ENCODE assay signal across 1 cellular context in genomic region chr19:34999498-35000337, GRCh38.
TF ChIP-seq lines count a peak whose summit lies in the region.

TSS of gene GRAMD1A (plus strand) at chr19:35000323. CDS start at chr19:35000479, 156 bp downstream.

TF ChIP-seq in HepG2, 621 proteins besides CTCF, POLR2A, EP300 and RAD21 (continued from another document and continues in another):
- TF ChIP-seq, protein P1, sequence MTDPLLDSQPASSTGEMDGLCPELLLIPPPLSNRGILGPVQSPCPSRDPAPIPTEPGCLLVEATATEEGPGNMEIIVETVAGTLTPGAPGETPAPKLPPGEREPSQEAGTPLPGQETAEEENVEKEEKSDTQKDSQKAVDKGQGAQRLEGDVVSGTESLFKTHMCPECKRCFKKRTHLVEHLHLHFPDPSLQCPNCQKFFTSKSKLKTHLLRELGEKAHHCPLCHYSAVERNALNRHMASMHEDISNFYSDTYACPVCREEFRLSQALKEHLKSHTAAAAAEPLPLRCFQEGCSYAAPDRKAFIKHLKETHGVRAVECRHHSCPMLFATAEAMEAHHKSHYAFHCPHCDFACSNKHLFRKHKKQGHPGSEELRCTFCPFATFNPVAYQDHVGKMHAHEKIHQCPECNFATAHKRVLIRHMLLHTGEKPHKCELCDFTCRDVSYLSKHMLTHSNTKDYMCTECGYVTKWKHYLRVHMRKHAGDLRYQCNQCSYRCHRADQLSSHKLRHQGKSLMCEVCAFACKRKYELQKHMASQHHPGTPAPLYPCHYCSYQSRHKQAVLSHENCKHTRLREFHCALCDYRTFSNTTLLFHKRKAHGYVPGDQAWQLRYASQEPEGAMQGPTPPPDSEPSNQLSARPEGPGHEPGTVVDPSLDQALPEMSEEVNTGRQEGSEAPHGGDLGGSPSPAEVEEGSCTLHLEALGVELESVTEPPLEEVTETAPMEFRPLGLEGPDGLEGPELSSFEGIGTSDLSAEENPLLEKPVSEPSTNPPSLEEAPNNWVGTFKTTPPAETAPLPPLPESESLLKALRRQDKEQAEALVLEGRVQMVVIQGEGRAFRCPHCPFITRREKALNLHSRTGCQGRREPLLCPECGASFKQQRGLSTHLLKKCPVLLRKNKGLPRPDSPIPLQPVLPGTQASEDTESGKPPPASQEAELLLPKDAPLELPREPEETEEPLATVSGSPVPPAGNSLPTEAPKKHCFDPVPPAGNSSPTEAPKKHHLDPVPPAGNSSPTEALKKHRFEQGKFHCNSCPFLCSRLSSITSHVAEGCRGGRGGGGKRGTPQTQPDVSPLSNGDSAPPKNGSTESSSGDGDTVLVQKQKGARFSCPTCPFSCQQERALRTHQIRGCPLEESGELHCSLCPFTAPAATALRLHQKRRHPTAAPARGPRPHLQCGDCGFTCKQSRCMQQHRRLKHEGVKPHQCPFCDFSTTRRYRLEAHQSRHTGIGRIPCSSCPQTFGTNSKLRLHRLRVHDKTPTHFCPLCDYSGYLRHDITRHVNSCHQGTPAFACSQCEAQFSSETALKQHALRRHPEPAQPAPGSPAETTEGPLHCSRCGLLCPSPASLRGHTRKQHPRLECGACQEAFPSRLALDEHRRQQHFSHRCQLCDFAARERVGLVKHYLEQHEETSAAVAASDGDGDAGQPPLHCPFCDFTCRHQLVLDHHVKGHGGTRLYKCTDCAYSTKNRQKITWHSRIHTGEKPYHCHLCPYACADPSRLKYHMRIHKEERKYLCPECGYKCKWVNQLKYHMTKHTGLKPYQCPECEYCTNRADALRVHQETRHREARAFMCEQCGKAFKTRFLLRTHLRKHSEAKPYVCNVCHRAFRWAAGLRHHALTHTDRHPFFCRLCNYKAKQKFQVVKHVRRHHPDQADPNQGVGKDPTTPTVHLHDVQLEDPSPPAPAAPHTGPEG (CRISPR knock-in tag; IDR thresholded peaks at IDR 0.05) = no peak
- TF ChIP-seq TAF1 (CRISPR knock-in tag; IDR thresholded peaks at IDR 0.05) = peak; percentile 60
- no peak for TF ChIP-seq DBP (CRISPR knock-in tag; IDR thresholded peaks at IDR 0.05; ENCODE audit: not compliant biosample characterization)
- no peak for TF ChIP-seq KLF15 (CRISPR knock-in tag; IDR thresholded peaks at IDR 0.05; ENCODE audit: borderline replicate concordance)
- TF ChIP-seq, protein P2, sequence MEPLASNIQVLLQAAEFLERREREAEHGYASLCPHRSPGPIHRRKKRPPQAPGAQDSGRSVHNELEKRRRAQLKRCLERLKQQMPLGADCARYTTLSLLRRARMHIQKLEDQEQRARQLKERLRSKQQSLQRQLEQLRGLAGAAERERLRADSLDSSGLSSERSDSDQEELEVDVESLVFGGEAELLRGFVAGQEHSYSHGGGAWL (CRISPR knock-in tag; IDR thresholded peaks at IDR 0.05) = no peak; the same call in 1 of the 2 replicates
- no peak for TF ChIP-seq ZFP1 (CRISPR knock-in tag; IDR thresholded peaks at IDR 0.05)
- no peak for TF ChIP-seq ZNF17 (CRISPR knock-in tag; IDR thresholded peaks at IDR 0.05)
- peak; percentile 76; the same call in 1 of the 2 replicates for TF ChIP-seq ZC3H4 (CRISPR knock-in tag; IDR thresholded peaks at IDR 0.05; ENCODE audit: borderline replicate concordance)
- no peak for TF ChIP-seq FOXK2 (IDR thresholded peaks at IDR 0.05)
- TF ChIP-seq ZBTB46 (CRISPR knock-in tag; IDR thresholded peaks at IDR 0.05; ENCODE audit: borderline replicate concordance) = no peak
- TF ChIP-seq MAFK (conservative IDR thresholded peaks at IDR 0.05 in 1 of 2, IDR thresholded peaks at IDR 0.05 in 1 of 2; ENCODE audit: low read length in 2 of 2) = no peak
- TF ChIP-seq U2AF2 (IDR thresholded peaks at IDR 0.05; ENCODE audit: low read depth, low read length) = no peak
- TF ChIP-seq NRL (CRISPR knock-in tag; IDR thresholded peaks at IDR 0.05; ENCODE audit: borderline replicate concordance) = no peak
- TF ChIP-seq RCOR2 (CRISPR knock-in tag; IDR thresholded peaks at IDR 0.05) = no peak
- no peak for TF ChIP-seq ELF4 (CRISPR knock-in tag; IDR thresholded peaks at IDR 0.05; ENCODE audit: borderline replicate concordance)
- no peak for TF ChIP-seq DR1 (CRISPR knock-in tag; IDR thresholded peaks at IDR 0.05)
- TF ChIP-seq SRSF1 (optimal IDR thresholded peaks at IDR 0.05; ENCODE audit: low read depth, low read length) = no peak
- TF ChIP-seq, protein P3, sequence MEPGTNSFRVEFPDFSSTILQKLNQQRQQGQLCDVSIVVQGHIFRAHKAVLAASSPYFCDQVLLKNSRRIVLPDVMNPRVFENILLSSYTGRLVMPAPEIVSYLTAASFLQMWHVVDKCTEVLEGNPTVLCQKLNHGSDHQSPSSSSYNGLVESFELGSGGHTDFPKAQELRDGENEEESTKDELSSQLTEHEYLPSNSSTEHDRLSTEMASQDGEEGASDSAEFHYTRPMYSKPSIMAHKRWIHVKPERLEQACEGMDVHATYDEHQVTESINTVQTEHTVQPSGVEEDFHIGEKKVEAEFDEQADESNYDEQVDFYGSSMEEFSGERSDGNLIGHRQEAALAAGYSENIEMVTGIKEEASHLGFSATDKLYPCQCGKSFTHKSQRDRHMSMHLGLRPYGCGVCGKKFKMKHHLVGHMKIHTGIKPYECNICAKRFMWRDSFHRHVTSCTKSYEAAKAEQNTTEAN (CRISPR knock-in tag; conservative IDR thresholded peaks at IDR 0.05) = no peak
- no peak for TF ChIP-seq ESRRA (CRISPR knock-in tag; IDR thresholded peaks at IDR 0.05; ENCODE audit: low read depth)
- 0 out of 2 replicates have a peak, but pooled peaks have one; percentile 41 for TF ChIP-seq KDM2A (CRISPR knock-in tag; IDR thresholded peaks at IDR 0.05; ENCODE audit: borderline replicate concordance, low read depth)
- TF ChIP-seq, protein P4, sequence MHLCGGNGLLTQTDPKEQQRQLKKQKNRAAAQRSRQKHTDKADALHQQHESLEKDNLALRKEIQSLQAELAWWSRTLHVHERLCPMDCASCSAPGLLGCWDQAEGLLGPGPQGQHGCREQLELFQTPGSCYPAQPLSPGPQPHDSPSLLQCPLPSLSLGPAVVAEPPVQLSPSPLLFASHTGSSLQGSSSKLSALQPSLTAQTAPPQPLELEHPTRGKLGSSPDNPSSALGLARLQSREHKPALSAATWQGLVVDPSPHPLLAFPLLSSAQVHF (CRISPR knock-in tag; IDR thresholded peaks at IDR 0.05) = no peak
- no peak for TF ChIP-seq SMARCC2 (IDR thresholded peaks at IDR 0.05)
- 0 out of 2 replicates have a peak, but pooled peaks have one; percentile 34 for TF ChIP-seq ARID2 (CRISPR knock-in tag; IDR thresholded peaks at IDR 0.05; ENCODE audit: borderline replicate concordance)
- TF ChIP-seq SNAI1 (CRISPR knock-in tag; IDR thresholded peaks at IDR 0.05; ENCODE audit: borderline replicate concordance) = no peak
- TF ChIP-seq ZKSCAN8 (CRISPR knock-in tag; IDR thresholded peaks at IDR 0.05; ENCODE audit: borderline replicate concordance) = no peak
- peak; percentile 23; the same call in 1 of the 2 replicates for TF ChIP-seq KAT8 (CRISPR knock-in tag; IDR thresholded peaks at IDR 0.05)
- TF ChIP-seq NFRKB (IDR thresholded peaks at IDR 0.05) = no peak
- 0 out of 2 replicates have a peak, but pooled peaks have one; percentile 25 for TF ChIP-seq AHR (CRISPR knock-in tag; IDR thresholded peaks at IDR 0.05)
- peak; percentile 60 for TF ChIP-seq HDAC1 (CRISPR knock-in tag; IDR thresholded peaks at IDR 0.05)
- no peak for TF ChIP-seq ZNF33A (CRISPR knock-in tag; IDR thresholded peaks at IDR 0.05; ENCODE audit: borderline replicate concordance)
- no peak for TF ChIP-seq ZNF652 (CRISPR knock-in tag; IDR thresholded peaks at IDR 0.05; ENCODE audit: borderline replicate concordance, low read depth)
- TF ChIP-seq ZSCAN22 (CRISPR knock-in tag; IDR thresholded peaks at IDR 0.05) = no peak
- TF ChIP-seq, protein P5, sequence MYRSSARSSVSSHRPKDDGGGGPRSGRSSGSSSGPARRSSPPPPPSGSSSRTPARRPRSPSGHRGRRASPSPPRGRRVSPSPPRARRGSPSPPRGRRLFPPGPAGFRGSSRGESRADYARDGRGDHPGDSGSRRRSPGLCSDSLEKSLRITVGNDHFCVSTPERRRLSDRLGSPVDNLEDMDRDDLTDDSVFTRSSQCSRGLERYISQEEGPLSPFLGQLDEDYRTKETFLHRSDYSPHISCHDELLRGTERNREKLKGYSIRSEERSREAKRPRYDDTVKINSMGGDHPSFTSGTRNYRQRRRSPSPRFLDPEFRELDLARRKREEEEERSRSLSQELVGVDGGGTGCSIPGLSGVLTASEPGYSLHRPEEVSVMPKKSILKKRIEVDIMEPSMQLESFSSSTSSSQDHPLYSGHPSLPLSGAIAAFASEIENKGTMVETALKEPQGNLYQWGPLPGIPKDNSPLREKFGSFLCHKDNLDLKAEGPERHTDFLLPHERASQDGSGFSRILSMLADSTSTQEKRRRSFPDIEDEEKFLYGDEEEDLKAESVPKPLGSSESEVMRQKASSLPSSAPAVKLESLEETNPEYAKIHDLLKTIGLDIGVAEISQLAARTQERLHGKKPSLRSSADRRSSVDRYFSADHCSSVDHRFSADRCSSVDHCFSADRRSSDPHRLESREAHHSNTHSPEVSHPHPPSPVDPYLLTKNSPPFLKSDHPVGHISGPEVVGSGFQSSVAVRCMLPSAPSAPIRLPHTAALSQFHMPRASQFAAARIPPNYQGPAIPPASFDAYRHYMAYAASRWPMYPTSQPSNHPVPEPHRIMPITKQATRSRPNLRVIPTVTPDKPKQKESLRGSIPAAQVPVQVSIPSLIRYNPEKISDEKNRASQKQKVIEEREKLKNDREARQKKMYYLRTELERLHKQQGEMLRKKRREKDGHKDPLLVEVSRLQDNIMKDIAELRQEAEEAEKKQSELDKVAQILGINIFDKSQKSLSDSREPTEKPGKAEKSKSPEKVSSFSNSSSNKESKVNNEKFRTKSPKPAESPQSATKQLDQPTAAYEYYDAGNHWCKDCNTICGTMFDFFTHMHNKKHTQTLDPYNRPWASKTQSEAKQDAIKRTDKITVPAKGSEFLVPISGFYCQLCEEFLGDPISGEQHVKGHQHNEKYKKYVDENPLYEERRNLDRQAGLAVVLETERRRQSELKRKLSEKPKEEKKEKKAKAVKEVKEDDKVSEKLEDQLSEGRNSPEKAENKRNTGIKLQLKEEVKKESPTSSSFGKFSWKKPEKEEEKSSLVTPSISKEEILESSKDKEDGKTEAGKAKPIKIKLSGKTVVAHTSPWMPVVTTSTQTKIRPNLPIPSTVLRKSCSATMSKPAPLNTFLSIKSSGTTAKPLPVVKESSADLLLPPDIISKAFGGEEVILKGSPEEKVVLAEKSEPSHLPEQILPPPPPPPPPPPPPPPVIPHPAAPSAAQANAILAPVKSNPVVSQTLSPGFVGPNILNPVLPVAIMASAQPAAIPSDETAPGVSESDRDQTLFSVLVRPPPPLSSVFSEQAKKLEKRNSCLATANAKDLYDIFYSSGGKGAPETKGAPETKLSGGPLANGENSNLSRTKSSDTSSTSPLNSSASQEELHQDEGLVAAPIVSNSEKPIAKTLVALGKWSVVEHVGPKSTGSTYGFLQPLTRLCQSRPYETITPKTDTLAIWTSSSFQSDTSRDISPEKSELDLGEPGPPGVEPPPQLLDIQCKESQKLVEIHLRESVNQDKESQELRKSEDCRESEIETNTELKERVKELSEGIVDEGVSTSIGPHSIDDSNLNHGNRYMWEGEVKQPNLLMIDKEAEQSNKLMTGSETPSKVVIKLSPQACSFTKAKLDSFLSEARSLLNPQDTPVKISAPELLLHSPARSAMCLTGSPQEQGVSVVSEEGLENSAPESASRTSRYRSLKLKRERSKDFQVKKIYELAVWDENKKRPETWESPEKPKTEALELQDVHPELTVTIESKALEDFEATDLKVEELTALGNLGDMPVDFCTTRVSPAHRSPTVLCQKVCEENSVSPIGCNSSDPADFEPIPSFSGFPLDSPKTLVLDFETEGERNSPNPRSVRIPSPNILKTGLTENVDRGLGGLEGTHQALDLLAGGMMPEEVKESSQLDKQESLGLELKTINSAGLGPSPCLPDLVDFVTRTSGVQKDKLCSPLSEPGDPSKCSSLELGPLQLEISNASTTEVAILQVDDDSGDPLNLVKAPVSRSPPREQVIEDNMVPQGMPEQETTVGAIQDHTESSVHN (CRISPR knock-in tag; IDR thresholded peaks at IDR 0.05) = no peak
- TF ChIP-seq, protein P6, sequence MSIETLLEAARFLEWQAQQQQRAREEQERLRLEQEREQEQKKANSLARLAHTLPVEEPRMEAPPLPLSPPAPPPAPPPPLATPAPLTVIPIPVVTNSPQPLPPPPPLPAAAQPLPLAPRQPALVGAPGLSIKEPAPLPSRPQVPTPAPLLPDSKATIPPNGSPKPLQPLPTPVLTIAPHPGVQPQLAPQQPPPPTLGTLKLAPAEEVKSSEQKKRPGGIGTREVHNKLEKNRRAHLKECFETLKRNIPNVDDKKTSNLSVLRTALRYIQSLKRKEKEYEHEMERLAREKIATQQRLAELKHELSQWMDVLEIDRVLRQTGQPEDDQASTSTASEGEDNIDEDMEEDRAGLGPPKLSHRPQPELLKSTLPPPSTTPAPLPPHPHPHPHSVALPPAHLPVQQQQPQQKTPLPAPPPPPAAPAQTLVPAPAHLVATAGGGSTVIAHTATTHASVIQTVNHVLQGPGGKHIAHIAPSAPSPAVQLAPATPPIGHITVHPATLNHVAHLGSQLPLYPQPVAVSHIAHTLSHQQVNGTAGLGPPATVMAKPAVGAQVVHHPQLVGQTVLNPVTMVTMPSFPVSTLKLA (IDR thresholded peaks at IDR 0.05) = no peak
- TF ChIP-seq TOPORS (CRISPR knock-in tag; IDR thresholded peaks at IDR 0.05) = no peak
- no peak for TF ChIP-seq MEIS1 (CRISPR knock-in tag; IDR thresholded peaks at IDR 0.05; ENCODE audit: borderline replicate concordance)
- peak; percentile 43; the same call in 1 of the 2 replicates for TF ChIP-seq ZFP91 (CRISPR knock-in tag; IDR thresholded peaks at IDR 0.05; ENCODE audit: borderline replicate concordance)
